ENCODE assay signal across 1 cellular context in genomic region chr22:21031545-21032036, GRCh38.
TF ChIP-seq lines count a peak whose summit lies in the region.

No MANE protein-coding gene starts in this region.

TF ChIP-seq in H1, 55 proteins besides CTCF, POLR2A, EP300 and RAD21:
- TF ChIP-seq TAF7 (optimal IDR thresholded peaks at IDR 0.05; ENCODE audit: borderline replicate concordance, low read depth, low read length): no peak
- TF ChIP-seq SIN3A (conservative IDR thresholded peaks at IDR 0.05 in 1 of 2, IDR thresholded peaks at IDR 0.05 in 1 of 2; ENCODE audit: low read depth in 1 of 2, low read length in 2 of 2): no peak
- no peak for TF ChIP-seq BCL11A (IDR thresholded peaks at IDR 0.05; ENCODE audit: low read depth in 2 of 2, low read length in 2 of 2)
- no peak for TF ChIP-seq SP4 (IDR thresholded peaks at IDR 0.05; ENCODE audit: low read length)
- TF ChIP-seq JUN (IDR thresholded peaks at IDR 0.05; ENCODE audit: low read depth, low read length): no peak
